ENCODE assay signal across 26 cellular contexts in genomic region chr14:50594577-50595316, GRCh38.
"Had no signal": no experiment of that assay in that cellular context is flagged by ENCODE, and none has a peak within 500 bp of the region (broad histone marks: within the 10 kb centered on the region; RNA-seq: fewer than 3 reads in every experiment).

No MANE protein-coding gene starts in this region.

- H3K9me3 Mint-ChIP-seq: activated naive CD4-positive, alpha-beta T cell treated with anti-CD3 and anti-CD28 coated beads, Interleukin-2, amount 50 U/mL, for 72 hours; activated T-helper 1 cell treated with anti-CD3 and anti-CD28 coated beads, Interleukin-12 subunit alpha, Interleukin-12 subunit beta, Interleukin-2, Interleukin-4 antibody, amounts not matched to agents 30 ng/mL and 10 ng/mL and 1 ng/mL, durations not matched to agents 14 hours and 24 hours and 36 hours; memory B cell; T-helper 2 cell treated with Interferon-gamma antibody and Interleukin-4, amounts not matched to agents 5 μg/mL and 100 μg/mL, for 36 hours; type B pancreatic cell had no signal

- H3K4me3 ChIP-seq: hepatocyte, sigmoid colon, spleen, thoracic aorta, vagina had no signal

- DNase-seq: activated CD4-positive, alpha-beta T cell treated with anti-CD3 and anti-CD28 coated beads for 1 hour; activated CD4-positive, alpha-beta T cell treated with anti-CD3 and anti-CD28 coated beads, Interleukin-2, amount 50 U/mL, for 1 hour; activated CD8-positive, alpha-beta T cell treated with anti-CD3 and anti-CD28 coated beads, Interleukin-2, amount 10 ng/mL, durations not matched to agents 7 days and 5 days; activated gamma-delta T cell treated with Interleukin-2 at 50 U/mL for 16 hours; aorta; central memory CD4-positive, alpha-beta T cell; effector memory CD4-positive, alpha-beta T cell; foreskin melanocyte; glutamatergic neuron; left cardiac atrium; sigmoid colon; spleen; stimulated activated CD4-positive, alpha-beta T cell treated with anti-CD3 and anti-CD28 coated beads, Interleukin-4, amount 100 ng/mL, for 1 hour; stimulated activated naive CD4-positive, alpha-beta T cell treated with Interleukin-2 at 50 U/mL for 16 hours had no signal

- H3K4me2 ChIP-seq: hepatocyte had no signal

- H3K4me1 ChIP-seq: sigmoid colon, spleen, vagina had no signal

- H3K36me3 ChIP-seq: spleen had no signal

- H3K9me3 ChIP-seq: sigmoid colon, spleen, thoracic aorta, vagina had no signal

- H3K36me3 Mint-ChIP-seq: activated naive CD4-positive, alpha-beta T cell treated with anti-CD3 and anti-CD28 coated beads, Interleukin-2, amount 50 U/mL, for 72 hours had no signal

- H3K4me3 Mint-ChIP-seq: activated CD8-positive, alpha-beta T cell treated with anti-CD3 and anti-CD28 coated beads, Interleukin-2, amount 10 ng/mL, durations not matched to agents 7 days and 5 days; activated T-helper 1 cell treated with anti-CD3 and anti-CD28 coated beads, Interleukin-12 subunit alpha, Interleukin-12 subunit beta, Interleukin-2, Interleukin-4 antibody, amounts not matched to agents 30 ng/mL and 10 ng/mL and 1 ng/mL, durations not matched to agents 14 hours and 24 hours and 36 hours; memory B cell; T-helper 2 cell treated with Interferon-gamma antibody and Interleukin-4, amounts not matched to agents 5 μg/mL and 100 μg/mL, for 36 hours; type B pancreatic cell had no signal

- H3K27me3 ChIP-seq: hepatocyte, sigmoid colon, spleen, vagina had no signal

- ATAC-seq: activated CD8-positive, alpha-beta T cell treated with anti-CD3 and anti-CD28 coated beads, Interleukin-2, amount 10 ng/mL, durations not matched to agents 7 days and 5 days; activated naive CD4-positive, alpha-beta T cell treated with anti-CD3 and anti-CD28 coated beads, Interleukin-2, amount 50 U/mL, for 72 hours; esophagus mucosa; left cardiac atrium had no signal

- H3K27me3 Mint-ChIP-seq: memory B cell, type B pancreatic cell had no signal

- H3K27ac Mint-ChIP-seq: activated CD8-positive, alpha-beta T cell treated with anti-CD3 and anti-CD28 coated beads, Interleukin-2, amount 10 ng/mL, durations not matched to agents 7 days and 5 days; activated naive CD4-positive, alpha-beta T cell treated with anti-CD3 and anti-CD28 coated beads, Interleukin-2, amount 50 U/mL, for 72 hours; activated T-helper 1 cell treated with anti-CD3 and anti-CD28 coated beads, Interleukin-12 subunit alpha, Interleukin-12 subunit beta, Interleukin-2, Interleukin-4 antibody, amounts not matched to agents 30 ng/mL and 10 ng/mL and 1 ng/mL, durations not matched to agents 14 hours and 24 hours and 36 hours; memory B cell; T-helper 2 cell treated with Interferon-gamma antibody and Interleukin-4, amounts not matched to agents 5 μg/mL and 100 μg/mL, for 36 hours; type B pancreatic cell had no signal

- FAIRE-seq: endothelial cell of umbilical vein, islet of Langerhans had no signal

- H3K4me1 Mint-ChIP-seq: memory B cell had no signal

- H3K27ac ChIP-seq: hepatocyte, sigmoid colon, spleen, thoracic aorta, vagina, VCaP had no signal

- H3K79me2 ChIP-seq: hepatocyte had no signal

- H2AFZ ChIP-seq: hepatocyte had no signal
